ENCODE assay signal across 10 cellular contexts in the genomic region with DNA sequence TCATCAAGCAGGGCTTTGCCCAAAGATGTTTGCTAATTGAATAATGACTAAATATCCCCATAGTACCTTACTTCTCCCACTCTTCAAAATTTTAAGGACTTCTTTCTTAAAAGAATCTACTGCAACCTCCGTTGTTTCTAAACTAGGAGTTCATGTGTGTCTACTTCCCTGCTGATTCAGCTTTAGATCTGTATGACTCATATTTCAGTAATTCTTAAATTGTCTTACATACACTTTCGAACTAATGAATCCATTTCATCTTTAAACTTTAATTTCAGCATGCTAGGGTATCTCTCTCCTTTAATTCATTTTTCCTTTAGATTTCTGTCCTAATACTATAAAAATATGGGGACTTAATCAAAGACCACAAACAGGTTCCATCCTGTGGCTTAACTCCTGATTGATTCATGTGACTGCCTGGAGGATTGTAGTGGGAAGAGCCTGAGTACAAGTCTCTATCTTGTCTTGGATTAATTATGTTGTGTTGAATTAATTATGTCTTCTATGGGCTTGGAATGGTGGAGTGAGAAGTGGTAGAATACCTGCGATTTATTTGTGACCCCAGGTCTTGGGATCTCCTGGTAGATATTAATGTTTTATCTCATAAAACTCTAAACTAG. TPM values are rescaled to one million over a fixed set of nuclear protein-coding genes. Genes with fewer than 3 reads are reported as not detected.
A peak's percentile ranks its signal among the peaks of the same experiment; 100 is the strongest.
DNase-seq lines count a peak whose midpoint lies in the region; ATAC-seq, FAIRE-seq and TF ChIP-seq lines count a peak whose summit lies in the region.
"Had no signal": no experiment of that assay in that cellular context is flagged by ENCODE, and none has a peak within 500 bp of the region (broad histone marks: within the 10 kb centered on the region; RNA-seq: fewer than 3 reads in every experiment).

No MANE protein-coding gene starts in this region.

- TF ChIP-seq CTCF in RWPE2 (IDR thresholded peaks at IDR 0.05; ENCODE audit: poor library complexity, severe bottlenecking) = no peak

- no peak for DNase-seq in activated CD4-positive, CD25-positive, alpha-beta regulatory T cell (lab: John Stamatoyannopoulos, UW)
- DNase-seq in RWPE2 (ENCODE audit: low spot score) (no peak), epithelial cell of prostate (ENCODE audit: low read depth, low spot score) (no peak), small intestine (no peak), amygdala (lab: John Stamatoyannopoulos, UW) (no peak)
- DNase-seq in stimulated activated naive CD8-positive, alpha-beta T cell treated with anti-CD3 and anti-CD28 coated beads, Interleukin-15, Interleukin-2, amounts not matched to agents 100 U/mL and 50 U/mL, for 24 hours = no peak
- DNase-seq in stimulated activated naive CD4-positive, alpha-beta T cell treated with Interleukin-2 at 50 U/mL for 16 hours (lab: John Stamatoyannopoulos, UW) = no peak

- WGBS in small intestine, 3 donors = 70 to 76% (median 71%) methylated on average over 3 of the region's 3 CpGs

- peaks cover 18% of the 10 kb centered on the region for H3K4me1 ChIP-seq in RWPE2 (ENCODE audit: insufficient read depth, poor library complexity, severe bottlenecking)
- no peaks in the 10 kb centered on the region for H3K4me1 ChIP-seq in small intestine (ENCODE audit: control insufficient read depth in 2 of 2, insufficient read depth in 1 of 2, low read depth in 1 of 2, low read length in 1 of 2)
- H3K4me1 ChIP-seq: prostate gland had no signal

- H3K4me3 ChIP-seq in RWPE2 (ENCODE audit: severe bottlenecking) (no peak overlapping the region), small intestine (ENCODE audit: low read depth in 1 of 2, low read length in 2 of 2) (no peak overlapping the region)
- H3K4me3 ChIP-seq: prostate gland had no signal

- no peaks in the 10 kb centered on the region for H3K27me3 ChIP-seq in RWPE2 (ENCODE audit: insufficient read depth, poor library complexity, severe bottlenecking)
- H3K27me3 ChIP-seq in small intestine (ENCODE audit: control insufficient read depth in 2 of 2, insufficient read depth in 2 of 2, low read length in 2 of 2) = no peaks in the 10 kb centered on the region

- H3K36me3 ChIP-seq in RWPE2 (ENCODE audit: low read depth) = no peaks in the 10 kb centered on the region
- H3K36me3 ChIP-seq in small intestine (ENCODE audit: control insufficient read depth in 2 of 2, insufficient read depth in 2 of 2, low read length in 2 of 2) = no peaks in the 10 kb centered on the region
- H3K36me3 ChIP-seq: prostate gland had no signal

- no peak for FAIRE-seq in small intestine (lab: Jason Lieb, UNC)
- FAIRE-seq: endometrium had no signal

- H3K27ac ChIP-seq in RWPE2 (ENCODE audit: poor library complexity, severe bottlenecking) (peak overlapping the region; percentile 39), epithelial cell of prostate (peak overlapping the region; percentile 29), small intestine (ENCODE audit: low read depth in 1 of 2, low read length in 1 of 2) (no peak overlapping the region)
- H3K27ac ChIP-seq: prostate gland had no signal

- H3K9me3 ChIP-seq in RWPE2 (ENCODE audit: severe bottlenecking) (no peaks in the 10 kb centered on the region), small intestine (ENCODE audit: control insufficient read depth, low read depth) (no peaks in the 10 kb centered on the region)
- H3K9me3 ChIP-seq: prostate gland had no signal

- peak; percentile 65 for ATAC-seq in activated CD4-positive, CD25-positive, alpha-beta regulatory T cell treated with anti-CD3 and anti-CD28 coated beads, Interleukin-2, amount 50 U/mL, for 24 hours
- peak; percentile 83 for ATAC-seq in RWPE2 (ENCODE audit: low read depth)
- peak; percentile 61 for ATAC-seq in stimulated activated naive CD8-positive, alpha-beta T cell treated with anti-CD3 and anti-CD28 coated beads, Interleukin-15, Interleukin-2, amounts not matched to agents 100 U/mL and 50 U/mL, for 24 hours

RNA-seq across cellular contexts. Expression of gene COL5A2, which starts 24.9 kb away (rescaled TPM):
- polyA plus RNA-seq in small intestine = 10 to 100 TPM in 1 of 3 donors, 1 to 10 TPM in 1, under 1 TPM in 1; 0.45 to 14.2 (median 1.4) TPM

Comparison
In these comparisons a context has a peak if more than half of its experiments do, and no peak if none do; other contexts are left out.
1. H3K27ac ChIP-seq: peak in RWPE2 (single experiment) and epithelial cell of prostate (single experiment); none in small intestine (0 of 2).
2. Peak in every context shown above with its lines, with median percentiles within 50 percentile points of each other: ATAC-seq.